17 cellular contexts compared by ENCODE assay signal in genomic region chr18:7618821-7619410, GRCh38. TPM values are rescaled to one million over a fixed set of nuclear protein-coding genes. Genes with fewer than 3 reads are reported as not detected.
A peak's percentile ranks its signal among the peaks of the same experiment; 100 is the strongest.
DNase-seq lines count a peak whose midpoint lies in the region; TF ChIP-seq lines count a peak whose summit lies in the region.
"Had no signal": no experiment of that assay in that cellular context is flagged by ENCODE, and none has a peak within 500 bp of the region (broad histone marks: within the 10 kb centered on the region; RNA-seq: fewer than 3 reads in every experiment).

No MANE protein-coding gene starts in this region.

- H3K9me3 ChIP-seq in SJSA1 (replicated peaks), result no peaks in the 10 kb centered on the region
- no peaks in the 10 kb centered on the region for H3K9me3 ChIP-seq in subcutaneous abdominal adipose tissue (ENCODE audit: control insufficient read depth in 5 of 5, low read length in 5 of 5)

- no peak overlapping the region for H3K4me3 Mint-ChIP-seq in glutamatergic neuron (ENCODE audit: unreplicated experiment)
- H3K4me3 Mint-ChIP-seq: CD4-positive, alpha-beta T cell; dendritic cell treated with granulocyte-macrophage colony-stimulating factor and Interleukin-4, amounts not matched to agents 40 ng/mL and 50 ng/mL, for 4 days; natural killer cell treated with Interleukin-12 subunit alpha and Interleukin-12 subunit beta and Interleukin-15 and Interleukin-18, amount 100 ng/mL, for 72 hours had no signal

- H3K27me3 ChIP-seq in SJSA1 (replicated peaks) (no peaks in the 10 kb centered on the region), subcutaneous abdominal adipose tissue (ENCODE audit: control insufficient read depth in 5 of 5, insufficient read depth in 4 of 5, low read length in 5 of 5) (no peaks in the 10 kb centered on the region)

- no peak overlapping the region for H3K9ac ChIP-seq in subcutaneous abdominal adipose tissue (ENCODE audit: low read length in 5 of 5)

- DNase-seq in NCI-H82 (lab: John Stamatoyannopoulos, UW) (peak; percentile 17), NCI-H82 treated with DMSO at 0.1 percent for 48 hours (lab: John Stamatoyannopoulos, UW; ENCODE audit: unreplicated experiment) (no peak), SJSA1 (ENCODE audit: low read depth in 1 of 2, low spot score in 2 of 2) (peak in 1 of 2 experiments; percentile 46), glutamatergic neuron (no peak), DMS 273 treated with DMSO at 0.1 percent for 48 hours (lab: John Stamatoyannopoulos, UW) (no peak), epidermal melanocyte (ENCODE audit: insufficient read length, low spot score) (no peak), NK-92 (lab: John Stamatoyannopoulos, UW; ENCODE audit: unreplicated experiment) (no peak)
- DNase-seq: activated CD4-positive, alpha-beta T cell treated with anti-CD3 and anti-CD28 coated beads, Interleukin-2, amount 50 U/mL, for 48 hours; activated naive CD4-positive, alpha-beta T cell treated with Interleukin-2 at 50 U/mL for 16 hours; CD4-positive, alpha-beta T cell; DMS79; NCI-H2081 treated with DMSO at 0.1 percent for 48 hours; RPMI8226; stimulated activated naive CD4-positive, alpha-beta T cell treated with Interleukin-2 at 50 U/mL for 16 hours had no signal

- H3K36me3 ChIP-seq in SJSA1, result no peaks in the 10 kb centered on the region
- H3K36me3 ChIP-seq in subcutaneous abdominal adipose tissue (ENCODE audit: control insufficient read depth in 5 of 5, insufficient read depth in 5 of 5, low read length in 5 of 5), result no peaks in the 10 kb centered on the region

- H3K4me3 ChIP-seq in SJSA1 (no peak overlapping the region), subcutaneous abdominal adipose tissue (ENCODE audit: low read depth in 1 of 5, low read length in 5 of 5) (peak overlapping the region in 1 of 5 donors; percentile 56)

- peaks cover 2% of the 10 kb centered on the region for H3K27me3 Mint-ChIP-seq in glutamatergic neuron (ENCODE audit: unreplicated experiment)
- H3K27me3 Mint-ChIP-seq: CD4-positive, alpha-beta T cell; dendritic cell treated with granulocyte-macrophage colony-stimulating factor and Interleukin-4, amounts not matched to agents 40 ng/mL and 50 ng/mL, for 4 days; natural killer cell treated with Interleukin-12 subunit alpha and Interleukin-12 subunit beta and Interleukin-15 and Interleukin-18, amount 100 ng/mL, for 72 hours had no signal

- peak overlapping the region; percentile 13 for H3K27ac Mint-ChIP-seq in glutamatergic neuron (ENCODE audit: unreplicated experiment)
- H3K27ac Mint-ChIP-seq: CD4-positive, alpha-beta T cell; dendritic cell treated with granulocyte-macrophage colony-stimulating factor and Interleukin-4, amounts not matched to agents 40 ng/mL and 50 ng/mL, for 4 days; natural killer cell treated with Interleukin-12 subunit alpha and Interleukin-12 subunit beta and Interleukin-15 and Interleukin-18, amount 100 ng/mL, for 72 hours had no signal

- H3K4me1 ChIP-seq in SJSA1 (replicated peaks) (peaks cover 37% of the 10 kb centered on the region), subcutaneous abdominal adipose tissue (ENCODE audit: control insufficient read depth in 5 of 5, insufficient read depth in 5 of 5, low read length in 5 of 5) (peaks cover 2 to 51% (median 39%) of the 10 kb centered on the region in 5 donors)

- H3K36me3 Mint-ChIP-seq in glutamatergic neuron (ENCODE audit: unreplicated experiment), result no peaks in the 10 kb centered on the region
- H3K36me3 Mint-ChIP-seq: natural killer cell treated with Interleukin-12 subunit alpha and Interleukin-12 subunit beta and Interleukin-15 and Interleukin-18, amount 100 ng/mL, for 72 hours had no signal

- TF ChIP-seq CTCF in glutamatergic neuron (IDR thresholded peaks at IDR 0.05; ENCODE audit: partially characterized antibody, unreplicated experiment), result no peak

- H3K9me3 Mint-ChIP-seq in glutamatergic neuron (ENCODE audit: unreplicated experiment), result no peaks in the 10 kb centered on the region
- H3K9me3 Mint-ChIP-seq: CD4-positive, alpha-beta T cell; dendritic cell treated with granulocyte-macrophage colony-stimulating factor and Interleukin-4, amounts not matched to agents 40 ng/mL and 50 ng/mL, for 4 days; natural killer cell treated with Interleukin-12 subunit alpha and Interleukin-12 subunit beta and Interleukin-15 and Interleukin-18, amount 100 ng/mL, for 72 hours had no signal

- peaks cover 14% of the 10 kb centered on the region for H3K4me1 Mint-ChIP-seq in glutamatergic neuron (ENCODE audit: low read depth, unreplicated experiment)

- peak overlapping the region; percentile 86 for H3K27ac ChIP-seq in SJSA1
- peak overlapping the region; percentile 39 for H3K27ac ChIP-seq in subcutaneous abdominal adipose tissue (ENCODE audit: low read depth, low read length)

RNA-seq across cellular contexts. Expression of gene PTPRM, which starts 51.8 kb away (rescaled TPM):
- total RNA-seq in SJSA1 (2014; rRNA removed; shearing (Covaris generic)), result 33.1 and 68.3 TPM in 2 replicates
- 23.9 TPM for total RNA-seq in glutamatergic neuron (ENCODE audit: unreplicated experiment)
